Comparison of ENCODE assay signal across 28 cellular contexts in genomic region chr12:101737476-101737875, GRCh38. TPM values are rescaled to one million over a fixed set of nuclear protein-coding genes. Genes with fewer than 3 reads are reported as not detected.
"Had no signal": no experiment of that assay in that cellular context is flagged by ENCODE, and none has a peak within 500 bp of the region (broad histone marks: within the 10 kb centered on the region; RNA-seq: fewer than 3 reads in every experiment).

No MANE protein-coding gene starts in this region.

- H3K9me3 ChIP-seq: SJCRH30, SK-N-SH had no signal

- H3K27ac ChIP-seq: PC-9, SJCRH30, VCaP had no signal

- H3K4me3 ChIP-seq: PC-9, SJCRH30 had no signal

- ATAC-seq: activated naive CD4-positive, alpha-beta T cell treated with anti-CD3 and anti-CD28 coated beads, Interleukin-2, amount 50 U/mL, for 72 hours; activated naive CD8-positive, alpha-beta T cell treated with anti-CD3 and anti-CD28 coated beads, Interleukin-2, amount 50 U/mL, for 24 hours; activated T-cell treated with anti-CD3 and anti-CD28 coated beads, Interleukin-2, amount 50 U/mL, for 4 hours had no signal

- H3K9me3 Mint-ChIP-seq: activated CD4-positive, alpha-beta memory T cell treated with anti-CD3 and anti-CD28 coated beads for 36 hours; activated CD4-positive, alpha-beta T cell treated with anti-CD3 and anti-CD28 coated beads, Interleukin-2, amount 10 ng/mL, durations not matched to agents 7 days and 5 days; activated naive CD4-positive, alpha-beta T cell treated with anti-CD3 and anti-CD28 coated beads, Interleukin-2, amount 50 U/mL, for 72 hours; activated naive CD8-positive, alpha-beta T cell treated with anti-CD3 and anti-CD28 coated beads, Interleukin-2, amount 50 U/mL, for 24 hours; activated T-cell treated with anti-CD3 and anti-CD28 coated beads, Interleukin-2, amount 50 U/mL, for 4 hours; brain; central memory CD8-positive, alpha-beta T cell had no signal

- H3K4me1 Mint-ChIP-seq: activated CD4-positive, alpha-beta T cell treated with anti-CD3 and anti-CD28 coated beads, Interleukin-2, amount 10 ng/mL, durations not matched to agents 7 days and 5 days; brain had no signal

- DNase-seq: activated CD4-positive, alpha-beta memory T cell treated with anti-CD3 and anti-CD28 coated beads for 36 hours; activated CD4-positive, alpha-beta T cell treated with anti-CD3 and anti-CD28 coated beads, Interleukin-2, amount 10 ng/mL, durations not matched to agents 7 days and 5 days; activated CD4-positive, CD25-positive, alpha-beta regulatory T cell; activated CD8-positive, alpha-beta memory T cell treated with anti-CD3 and anti-CD28 coated beads for 24 hours; activated effector memory CD4-positive, alpha-beta T cell treated with anti-CD3 and anti-CD28 coated beads, Interleukin-2, amount 50 U/mL, for 16 hours; activated naive CD4-positive, alpha-beta T cell treated with Interleukin-2 at 50 U/mL for 16 hours; activated naive CD8-positive, alpha-beta T cell treated with anti-CD3 and anti-CD28 coated beads, Interleukin-2, amount 50 U/mL, for 24 hours; activated T-cell treated with anti-CD3 and anti-CD28 coated beads, Interleukin-2, amount 50 U/mL, for 4 hours; amygdala; NCI-H1092; NCI-H1417; NCI-H2029 treated with DMSO at 0.1 percent for 48 hours; NCI-H345; NCI-H510A; NCI-H526 treated with DMSO at 0.1 percent for 48 hours; NCI-H82; PC-9; Right ventricle myocardium superior; SJCRH30; SK-N-SH; T-helper 1 cell had no signal

- H3K27me3 ChIP-seq: SJCRH30 had no signal

- H3K36me3 ChIP-seq: SJCRH30 had no signal

- H3K27ac Mint-ChIP-seq: activated CD4-positive, alpha-beta memory T cell treated with anti-CD3 and anti-CD28 coated beads for 36 hours; activated CD4-positive, alpha-beta T cell treated with anti-CD3 and anti-CD28 coated beads, Interleukin-2, amount 10 ng/mL, durations not matched to agents 7 days and 5 days; activated naive CD4-positive, alpha-beta T cell treated with anti-CD3 and anti-CD28 coated beads, Interleukin-2, amount 50 U/mL, for 72 hours; activated naive CD8-positive, alpha-beta T cell treated with anti-CD3 and anti-CD28 coated beads, Interleukin-2, amount 50 U/mL, for 24 hours; brain had no signal

- H3K36me3 Mint-ChIP-seq: activated naive CD4-positive, alpha-beta T cell treated with anti-CD3 and anti-CD28 coated beads, Interleukin-2, amount 50 U/mL, for 72 hours had no signal

- H3K4me3 Mint-ChIP-seq: activated CD4-positive, alpha-beta memory T cell treated with anti-CD3 and anti-CD28 coated beads for 36 hours; activated CD4-positive, alpha-beta T cell treated with anti-CD3 and anti-CD28 coated beads, Interleukin-2, amount 10 ng/mL, durations not matched to agents 7 days and 5 days; activated naive CD8-positive, alpha-beta T cell treated with anti-CD3 and anti-CD28 coated beads, Interleukin-2, amount 50 U/mL, for 24 hours; activated T-cell treated with anti-CD3 and anti-CD28 coated beads, Interleukin-2, amount 50 U/mL, for 4 hours; brain; central memory CD8-positive, alpha-beta T cell had no signal

- H3K4me2 ChIP-seq: PC-9, SK-N-SH had no signal

- H3K27me3 Mint-ChIP-seq: activated CD4-positive, alpha-beta memory T cell treated with anti-CD3 and anti-CD28 coated beads for 36 hours; activated CD4-positive, alpha-beta T cell treated with anti-CD3 and anti-CD28 coated beads, Interleukin-2, amount 10 ng/mL, durations not matched to agents 7 days and 5 days; activated naive CD8-positive, alpha-beta T cell treated with anti-CD3 and anti-CD28 coated beads, Interleukin-2, amount 50 U/mL, for 24 hours; brain; central memory CD8-positive, alpha-beta T cell had no signal

- H3K4me1 ChIP-seq: SJCRH30 had no signal

- H2AFZ ChIP-seq: PC-9 had no signal

- H3K9ac ChIP-seq: SK-N-SH had no signal

RNA-seq across cellular contexts. Expression of gene SYCP3, which starts 1.8 kb away (rescaled TPM):
- total RNA-seq: astrocyte, M059J, Right ventricle myocardium superior, RPMI7951 had no signal
